In the genomic region with DNA sequence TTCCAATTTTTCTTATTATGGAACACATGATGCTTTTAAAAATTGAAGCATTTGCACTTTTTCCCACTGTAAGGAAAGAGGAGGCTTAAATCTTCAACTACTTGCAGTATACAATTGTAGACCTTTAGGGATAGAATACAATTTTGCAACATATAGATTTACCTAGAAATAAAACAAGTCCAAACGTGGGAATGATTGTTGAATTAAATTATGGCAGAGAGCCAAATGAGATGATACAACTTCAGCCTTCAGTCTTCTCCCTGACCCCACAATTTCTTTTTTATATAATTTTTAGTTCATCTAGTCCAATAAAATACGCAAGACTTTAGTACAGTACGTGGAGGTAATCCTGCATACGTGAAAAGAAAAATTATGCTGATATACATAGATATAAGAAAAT, we compare ENCODE assay signal across 1 cellular context.
TF ChIP-seq lines count a peak whose summit lies in the region.

No MANE protein-coding gene starts in this region.

TF ChIP-seq in endothelial cell of umbilical vein, 7 proteins besides CTCF, POLR2A, EP300 and RAD21:
- TF ChIP-seq FOS (IDR thresholded peaks at IDR 0.05; ENCODE audit: borderline replicate concordance, insufficient read depth, low read length) (no peak), GATA2 (IDR thresholded peaks at IDR 0.05; ENCODE audit: insufficient read depth, insufficient read length, low read depth, low read length) (no peak), MYC (IDR thresholded peaks at IDR 0.05; ENCODE audit: low read depth, low read length) (no peak), EZH2 (IDR thresholded peaks at IDR 0.05; ENCODE audit: borderline replicate concordance, low read depth, low read length, severe bottlenecking) (no peak), JUN (IDR thresholded peaks at IDR 0.05; ENCODE audit: borderline replicate concordance, insufficient read depth, insufficient read length, low read depth) (no peak)
- TF ChIP-seq, protein P1, sequence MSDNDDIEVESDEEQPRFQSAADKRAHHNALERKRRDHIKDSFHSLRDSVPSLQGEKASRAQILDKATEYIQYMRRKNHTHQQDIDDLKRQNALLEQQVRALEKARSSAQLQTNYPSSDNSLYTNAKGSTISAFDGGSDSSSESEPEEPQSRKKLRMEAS (IDR thresholded peaks at IDR 0.05; ENCODE audit: insufficient read depth, insufficient read length) = no peak
